ENCODE assay signal across 11 cellular contexts in the genomic region with DNA sequence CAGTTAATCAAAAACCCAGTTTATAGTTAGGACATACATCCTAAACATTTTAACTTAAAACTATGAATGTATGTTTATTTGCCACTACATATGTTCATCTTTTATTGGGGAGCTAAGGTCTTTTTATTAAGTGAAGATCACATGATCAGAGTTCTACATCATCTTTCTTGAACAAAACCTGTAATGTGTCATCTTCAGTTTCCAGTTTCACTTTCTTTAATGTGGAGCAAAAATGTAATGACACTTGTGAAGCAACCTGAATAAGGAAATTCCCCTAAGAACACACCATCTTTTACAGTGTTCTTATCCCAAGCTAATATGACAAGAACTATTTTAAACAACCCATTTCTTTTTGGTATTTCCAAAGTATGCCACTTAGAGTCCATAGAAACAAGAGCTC.
DNase-seq lines count a peak whose midpoint lies in the region; ATAC-seq and TF ChIP-seq lines count a peak whose summit lies in the region.
"Had no signal": no experiment of that assay in that cellular context is flagged by ENCODE, and none has a peak within 500 bp of the region (broad histone marks: within the 10 kb centered on the region; RNA-seq: fewer than 3 reads in every experiment).

No MANE protein-coding gene starts in this region.

- H3K27me3 Mint-ChIP-seq in activated naive CD4-positive, alpha-beta T cell treated with anti-CD3 and anti-CD28 coated beads for 36 hours (ENCODE audit: low read depth): peaks cover 13% of the 10 kb centered on the region

- CTCF ChIA-PET in activated naive CD4-positive, alpha-beta T cell treated with anti-CD3 and anti-CD28 coated beads for 36 hours (lab: Charles Lee): interaction anchor here (0.5 kb wide), 1 partner anchor 279 kb away, joined by 7 read pairs; no protein-coding TSS in a partner anchor
- CTCF ChIA-PET in PC-9 (lab: Charles Lee): no interaction called here

- TF ChIP-seq CTCF in PC-9 (conservative IDR thresholded peaks at IDR 0.05): no peak

- no peak overlapping the region for H3K4me3 ChIP-seq in PC-9

- no peaks in the 10 kb centered on the region for H3F3A ChIP-seq in PC-9 (ENCODE audit: insufficient read depth, low read depth)

- H3K27ac ChIP-seq in PC-9: no peak overlapping the region
- H3K27ac ChIP-seq: VCaP had no signal

- no peak overlapping the region for H3K4me3 Mint-ChIP-seq in activated naive CD4-positive, alpha-beta T cell treated with anti-CD3 and anti-CD28 coated beads for 36 hours
- H3K4me3 Mint-ChIP-seq: endodermal cell, neural crest cell had no signal

- no peak overlapping the region for H3K27ac Mint-ChIP-seq in activated naive CD4-positive, alpha-beta T cell treated with anti-CD3 and anti-CD28 coated beads for 36 hours
- H3K27ac Mint-ChIP-seq: endodermal cell had no signal

- no peaks in the 10 kb centered on the region for H3K9me3 ChIP-seq in PC-9 (ENCODE audit: insufficient read depth, low read depth)

- no peaks in the 10 kb centered on the region for H3K9me3 Mint-ChIP-seq in activated naive CD4-positive, alpha-beta T cell treated with anti-CD3 and anti-CD28 coated beads for 36 hours

- ATAC-seq in GM18517 (IDR thresholded peaks at IDR 0.05; ENCODE audit: unreplicated experiment) (peak; percentile 89), GM21381 (IDR thresholded peaks at IDR 0.05; ENCODE audit: unreplicated experiment) (peak; percentile 84), HG03060 (IDR thresholded peaks at IDR 0.05; ENCODE audit: low read depth, unreplicated experiment) (peak; percentile 84)

- H3K4me2 ChIP-seq in PC-9: no peak overlapping the region

- intact Hi-C loops in activated naive CD4-positive, alpha-beta T cell treated with anti-CD3 and anti-CD28 coated beads for 36 hours (cut with micrococcal nuclease): no loop called here
- intact Hi-C loops in PC-9 (cut with micrococcal nuclease; ENCODE audit: unreplicated experiment): no loop called here

- POLR2A ChIA-PET in PC-9 (lab: Charles Lee; ENCODE audit: unreplicated experiment): no interaction called here

- DNase-seq in RPMI7951 (ENCODE audit: low read depth) (peak; percentile 45), hepatic stellate cell (ENCODE audit: low spot score) (no peak), PC-9 (no peak)
- no peak for DNase-seq in activated naive CD4-positive, alpha-beta T cell treated with anti-CD3 and anti-CD28 coated beads for 36 hours
- no peak for DNase-seq in stimulated activated CD4-positive, alpha-beta T cell treated with anti-CD3 and anti-CD28 coated beads, Interleukin-4, amount 100 ng/mL, for 24 hours
- DNase-seq: endodermal cell had no signal

- H3K4me1 Mint-ChIP-seq in activated naive CD4-positive, alpha-beta T cell treated with anti-CD3 and anti-CD28 coated beads for 36 hours (ENCODE audit: low read depth): peaks cover 4% of the 10 kb centered on the region
- H3K4me1 Mint-ChIP-seq: endodermal cell had no signal

- no peaks in the 10 kb centered on the region for H3K27me3 ChIP-seq in PC-9 (ENCODE audit: insufficient read depth, low read depth)

- H4K20me1 ChIP-seq in PC-9 (ENCODE audit: insufficient read depth): no peaks in the 10 kb centered on the region

- BruUV-seq in PC-9 (replicated peaks; lab: Mats Ljungman, UMichigan): no TSS peak

- no peaks in the 10 kb centered on the region for H3K36me3 Mint-ChIP-seq in activated naive CD4-positive, alpha-beta T cell treated with anti-CD3 and anti-CD28 coated beads for 36 hours (ENCODE audit: low read depth)

- H3K9me2 ChIP-seq in PC-9 (ENCODE audit: insufficient read depth): no peaks in the 10 kb centered on the region; the same call in 1 of the 2 replicates

- no peaks in the 10 kb centered on the region for H3K79me2 ChIP-seq in PC-9 (ENCODE audit: low read depth)

- no peaks in the 10 kb centered on the region for H3K4me1 ChIP-seq in PC-9 (replicated peaks; ENCODE audit: insufficient read depth)

- H3K36me3 ChIP-seq in PC-9 (ENCODE audit: low read depth): no peaks in the 10 kb centered on the region

- no peak overlapping the region for H2AFZ ChIP-seq in PC-9
